33 cellular contexts compared by ENCODE assay signal in genomic region chr14:97532052-97532451, GRCh38.
"Had no signal": no experiment of that assay in that cellular context is flagged by ENCODE, and none has a peak within 500 bp of the region (broad histone marks: within the 10 kb centered on the region; RNA-seq: fewer than 3 reads in every experiment).

No MANE protein-coding gene starts in this region.

- H3K9me3 ChIP-seq: adrenal gland, ascending aorta, body of pancreas, breast epithelium had no signal

- H3K36me3 ChIP-seq: adrenal gland, ascending aorta, brain microvascular endothelial cell, breast epithelium, cardiac muscle cell had no signal

- H3K27me3 ChIP-seq: adrenal gland, ascending aorta, body of pancreas, brain microvascular endothelial cell, cardiac muscle cell had no signal

- H3K4me1 ChIP-seq: adrenal gland, ascending aorta, body of pancreas, breast epithelium had no signal

- H3K4me3 ChIP-seq: adrenal gland, ascending aorta, body of pancreas, breast epithelium, cardiac muscle cell had no signal

- ATAC-seq: activated naive CD4-positive, alpha-beta T cell treated with anti-CD3 and anti-CD28 coated beads, Interleukin-2, amount 50 U/mL, for 72 hours; activated naive CD8-positive, alpha-beta T cell treated with anti-CD3 and anti-CD28 coated beads, Interleukin-2, amount 50 U/mL, for 24 hours; activated T-cell treated with anti-CD3 and anti-CD28 coated beads, Interleukin-2, amount 50 U/mL, for 4 hours; activated T-cell treated with anti-CD3 and anti-CD28 coated beads, Interleukin-2, amount 50 U/mL, for 72 hours; activated T-helper 17 cell treated with anti-CD3 and anti-CD28 coated beads, Interleukin-2, amount 50 U/mL, for 72 hours; body of pancreas had no signal

- FAIRE-seq: astrocyte, bronchial epithelial cell had no signal

- H3K27ac ChIP-seq: adrenal gland, ascending aorta, body of pancreas, brain microvascular endothelial cell, breast epithelium, cardiac muscle cell had no signal

- DNase-seq: activated effector memory CD4-positive, alpha-beta T cell treated with anti-CD3 and anti-CD28 coated beads, Interleukin-2, amount 50 U/mL, for 16 hours; activated effector memory CD4-positive, alpha-beta T cell treated with Interleukin-2 at 50 U/mL for 16 hours; activated gamma-delta T cell; activated gamma-delta T cell treated with Interleukin-2 at 50 U/mL for 16 hours; activated naive CD4-positive, alpha-beta T cell; activated naive CD4-positive, alpha-beta T cell treated with anti-CD3 and anti-CD28 coated beads for 36 hours; activated naive CD4-positive, alpha-beta T cell treated with anti-CD3 and anti-CD28 coated beads, Interleukin-2, amount 10 ng/mL, durations not matched to agents 7 days and 5 days; activated naive CD4-positive, alpha-beta T cell treated with anti-CD3 and anti-CD28 coated beads, Interleukin-2, amount 50 U/mL, for 16 hours; activated naive CD4-positive, alpha-beta T cell treated with Interleukin-2 at 50 U/mL for 16 hours; activated naive CD8-positive, alpha-beta T cell treated with anti-CD3 and anti-CD28 coated beads for 36 hours; activated naive CD8-positive, alpha-beta T cell treated with anti-CD3 and anti-CD28 coated beads, Interleukin-2, amount 10 ng/mL, durations not matched to agents 7 days and 5 days; activated naive CD8-positive, alpha-beta T cell treated with anti-CD3 and anti-CD28 coated beads, Interleukin-2, amount 50 U/mL, for 24 hours; activated T-cell treated with anti-CD3 and anti-CD28 coated beads, Interleukin-2, amount 50 U/mL, for 24 hours; activated T-cell treated with anti-CD3 and anti-CD28 coated beads, Interleukin-2, amount 50 U/mL, for 4 hours; activated T-cell treated with anti-CD3 and anti-CD28 coated beads, Interleukin-2, amount 50 U/mL, for 48 hours; activated T-cell treated with anti-CD3 and anti-CD28 coated beads, Interleukin-2, amount 50 U/mL, for 72 hours; adrenal gland; amniotic stem cell; amygdala; anterior cingulate cortex; aorta; body of pancreas; brain microvascular endothelial cell; caudate nucleus; central memory CD4-positive, alpha-beta T cell; cerebellar nuclear complex had no signal
